1 cellular context compared by ENCODE assay signal in the genomic region with DNA sequence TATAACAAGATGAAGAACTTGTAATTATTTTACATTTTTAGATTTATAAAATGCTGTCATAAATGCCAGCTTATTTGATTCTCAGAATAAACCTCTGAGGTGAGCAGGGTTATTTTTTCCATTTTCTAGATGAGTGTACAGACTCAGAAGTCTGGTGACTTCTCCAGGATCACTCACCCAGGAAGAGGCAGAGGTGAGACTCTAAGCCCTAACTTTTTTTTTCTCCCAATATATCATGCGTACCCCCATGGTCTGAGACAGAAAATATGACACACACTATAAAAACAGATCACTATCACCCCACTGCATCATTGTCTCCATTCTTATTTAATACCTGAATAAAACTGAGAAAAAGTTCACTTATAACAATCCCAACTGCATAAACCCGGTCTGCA. TPM values are rescaled to one million over a fixed set of nuclear protein-coding genes. Genes with fewer than 3 reads are reported as not detected.
"Had no signal": no experiment of that assay in that cellular context is flagged by ENCODE, and none has a peak within 500 bp of the region (broad histone marks: within the 10 kb centered on the region; RNA-seq: fewer than 3 reads in every experiment).

No MANE protein-coding gene starts in this region.

RNA-seq across cellular contexts. Expression of gene DPY19L2, which starts 45.4 kb away (rescaled TPM):
- total RNA-seq: MCF 10A had no signal
